Comparison of ENCODE assay signal across 1 cellular context in genomic region chr3:171810278-171811058, GRCh38.
A peak's percentile ranks its signal among the peaks of the same experiment; 100 is the strongest.
TF ChIP-seq lines count a peak whose summit lies in the region.

Gene PLD1, minus strand, starts transcription at chr3:171810483. Its CDS starts 72,432 bp downstream, at chr3:171738051.

TF ChIP-seq in HepG2, 621 proteins besides CTCF, POLR2A, EP300 and RAD21 (continued from another document and continues in another):
- TF ChIP-seq REST (IDR thresholded peaks at IDR 0.05; ENCODE audit: borderline replicate concordance in 1 of 2, low read depth in 1 of 2, low read length in 2 of 2) (peak in 1 of 2 experiments; percentile 31; a peak in 1 of 4 replicates), WIZ (CRISPR knock-in tag; IDR thresholded peaks at IDR 0.05) (no peak), ZNF576 (CRISPR knock-in tag; IDR thresholded peaks at IDR 0.05) (no peak), MYPOP (CRISPR knock-in tag; IDR thresholded peaks at IDR 0.05) (peak; percentile 76), RFXAP (CRISPR knock-in tag; IDR thresholded peaks at IDR 0.05; ENCODE audit: borderline replicate concordance) (no peak; the same call in 1 of the 2 replicates), SIN3B (IDR thresholded peaks at IDR 0.05; ENCODE audit: low read length) (no peak), ZBTB46 (CRISPR knock-in tag; IDR thresholded peaks at IDR 0.05; ENCODE audit: borderline replicate concordance) (no peak), GMEB1 (CRISPR knock-in tag; IDR thresholded peaks at IDR 0.05; ENCODE audit: borderline replicate concordance) (no peak; the same call in none of the 2 replicates), ZNF83 (CRISPR knock-in tag; IDR thresholded peaks at IDR 0.05; ENCODE audit: borderline replicate concordance) (no peak), HOMEZ (CRISPR knock-in tag; IDR thresholded peaks at IDR 0.05; ENCODE audit: low read depth) (peak; percentile 14; the same call in 1 of the 2 replicates), ZNF382 (CRISPR knock-in tag; IDR thresholded peaks at IDR 0.05; ENCODE audit: borderline replicate concordance) (no peak), MTERF4 (CRISPR knock-in tag; IDR thresholded peaks at IDR 0.05) (no peak; the same call in 1 of the 2 replicates), NFAT5 (CRISPR knock-in tag; IDR thresholded peaks at IDR 0.05) (no peak), MEF2D (CRISPR knock-in tag; IDR thresholded peaks at IDR 0.05) (no peak; the same call in 1 of the 2 replicates), ZNF331 (CRISPR knock-in tag; IDR thresholded peaks at IDR 0.05) (no peak; the same call in 1 of the 2 replicates), TBX3 (IDR thresholded peaks at IDR 0.05; ENCODE audit: borderline replicate concordance) (no peak), E2F2 (CRISPR knock-in tag; IDR thresholded peaks at IDR 0.05; ENCODE audit: borderline replicate concordance) (no peak), KDM4B (CRISPR knock-in tag; IDR thresholded peaks at IDR 0.05) (no peak), YEATS2 (CRISPR knock-in tag; IDR thresholded peaks at IDR 0.05; ENCODE audit: borderline replicate concordance) (no peak; the same call in 1 of the 2 replicates), ZNF432 (CRISPR knock-in tag; IDR thresholded peaks at IDR 0.05; ENCODE audit: borderline replicate concordance) (no peak), ZNF546 (CRISPR knock-in tag; conservative IDR thresholded peaks at IDR 0.05) (no peak), ZNF260 (CRISPR knock-in tag; IDR thresholded peaks at IDR 0.05; ENCODE audit: borderline replicate concordance, low read depth) (no peak), RAD51 (IDR thresholded peaks at IDR 0.05; ENCODE audit: borderline replicate concordance) (no peak), KDM1A (CRISPR knock-in tag; IDR thresholded peaks at IDR 0.05) (no peak; the same call in 1 of the 2 replicates), U2AF1 (optimal IDR thresholded peaks at IDR 0.05; ENCODE audit: low read depth, low read length) (no peak), TFAP4 (IDR thresholded peaks at IDR 0.05; ENCODE audit: borderline replicate concordance, low read depth) (peak; percentile 96), ZNF556 (CRISPR knock-in tag; IDR thresholded peaks at IDR 0.05; ENCODE audit: borderline replicate concordance) (no peak), CBX2 (IDR thresholded peaks at IDR 0.05; ENCODE audit: low read depth, low read length) (no peak), CBX2 (CRISPR knock-in tag; IDR thresholded peaks at IDR 0.05; ENCODE audit: low read depth) (no peak), PAXIP1 (CRISPR knock-in tag; conservative IDR thresholded peaks at IDR 0.05) (peak; percentile 30), SNAI1 (CRISPR knock-in tag; IDR thresholded peaks at IDR 0.05; ENCODE audit: borderline replicate concordance) (peak; percentile 90), ZNF431 (CRISPR knock-in tag; IDR thresholded peaks at IDR 0.05; ENCODE audit: borderline replicate concordance, low read depth) (no peak), JUND (CRISPR knock-in tag; IDR thresholded peaks at IDR 0.05) (no peak), TSC22D2 (CRISPR knock-in tag; IDR thresholded peaks at IDR 0.05; ENCODE audit: borderline replicate concordance) (peak; percentile 44; the same call in 1 of the 2 replicates)
